13 cellular contexts compared by ENCODE assay signal in genomic region chr19:17268754-17269153, GRCh38. TPM values are rescaled to one million over a fixed set of nuclear protein-coding genes. Genes with fewer than 3 reads are reported as not detected.
DNase-seq lines count a peak whose midpoint lies in the region; ATAC-seq and TF ChIP-seq lines count a peak whose summit lies in the region.
"Had no signal": no experiment of that assay in that cellular context is flagged by ENCODE, and none has a peak within 500 bp of the region (broad histone marks: within the 10 kb centered on the region; RNA-seq: fewer than 3 reads in every experiment).

No MANE protein-coding gene starts in this region.

- no peak overlapping the region for H2AFZ ChIP-seq in IMR-90 (replicated peaks; ENCODE audit: low read length, poor library complexity)

- H3K27ac ChIP-seq in CD8-positive, alpha-beta memory T cell (ENCODE audit: low read depth, low read length), result no peak overlapping the region
- no peak overlapping the region for H3K27ac ChIP-seq in IMR-90 (ENCODE audit: insufficient read depth, low read length)
- H3K27ac ChIP-seq in ovary, result no peak overlapping the region

- H3K9ac ChIP-seq in IMR-90 (ENCODE audit: low read depth, low read length), result no peak overlapping the region

- no peak overlapping the region for H3K27ac Mint-ChIP-seq in CD8-positive, alpha-beta memory T cell
- H3K27ac Mint-ChIP-seq in activated naive CD4-positive, alpha-beta T cell treated with anti-CD3 and anti-CD28 coated beads, Interleukin-2, amount 50 U/mL, for 72 hours, result peak overlapping the region; percentile 36 to 90
- no peak overlapping the region for H3K27ac Mint-ChIP-seq in natural killer cell

- POLR2A ChIA-PET in CD8-positive, alpha-beta memory T cell (lab: Charles Lee), result interaction anchor here (0.7 kb wide), 2 partner anchors 40 to 1178 kb away, joined by 5 to 10 read pairs; no protein-coding TSS in a partner anchor
- POLR2A ChIA-PET in IMR-90 (lab: Charles Lee; ENCODE audit: unreplicated experiment), result no interaction called here

- H4K8ac ChIP-seq in IMR-90 (ENCODE audit: low read depth in 2 of 2, low read length in 2 of 2), result no peak overlapping the region

- H3K27me3 ChIP-seq in CD8-positive, alpha-beta memory T cell (ENCODE audit: insufficient read depth, low read length, poor library complexity, severe bottlenecking), result no peaks in the 10 kb centered on the region
- no peaks in the 10 kb centered on the region for H3K27me3 ChIP-seq in IMR-90 (ENCODE audit: control insufficient read depth, insufficient read depth, low read length)
- no peaks in the 10 kb centered on the region for H3K27me3 ChIP-seq in ovary
- H3K27me3 ChIP-seq: tibial nerve had no signal

- intact Hi-C loops in IMR-90 (cut with micrococcal nuclease) (no loop called here), natural killer cell (cut with micrococcal nuclease) (loop anchor here (5.0 kb wide), 1 partner anchor 41 kb away; the partner anchor contains the start of gene OCEL1), ovary (cut with DNase I) (loop anchor here in 1 of 4 donors (5.0 kb wide), 1 partner anchor 56 kb away; no protein-coding TSS in a partner anchor)

- H4K20me1 ChIP-seq in IMR-90 (ENCODE audit: insufficient read depth, low read length), result no peaks in the 10 kb centered on the region

- H3K14ac ChIP-seq in IMR-90 (replicated peaks; ENCODE audit: low read depth, low read length), result no peak overlapping the region

- 97% methylated on average over 6 of the region's 13 CpGs; no CpG with 5 or more reads in 1 of the 2 experiments for WGBS in IMR-90 (ENCODE audit: extremely low coverage in 2 of 2, insufficient read length in 1 of 2), 2 experiments
- 80 to 92% (median 90%) methylated on average over 13 of the region's 13 CpGs for WGBS in ovary, 3 donors

- H3K4me1 Mint-ChIP-seq in CD8-positive, alpha-beta memory T cell, result peaks cover 16 to 25% (median 18%) of the 10 kb centered on the region in 3 donors
- H3K4me1 Mint-ChIP-seq in natural killer cell, result peaks cover 15 to 16% of the 10 kb centered on the region in 2 donors

- in situ Hi-C loops in IMR-90 (cut with MboI; ENCODE audit: low sequenced_read_pairs), result no loop called here

- no peak overlapping the region for H2AK5ac ChIP-seq in IMR-90 (ENCODE audit: low read depth, low read length)

- peak overlapping the region; percentile 55 for H2AK9ac ChIP-seq in IMR-90 (replicated peaks; ENCODE audit: low read depth, low read length, poor library complexity)

- H3K79me1 ChIP-seq in IMR-90 (ENCODE audit: low read depth in 1 of 2, low read length in 2 of 2), result peaks cover 0 to 23% of the 10 kb centered on the region in 2 experiments; a peak in 2 of 4 replicates

- TF ChIP-seq CTCF in IMR-90 (conservative IDR thresholded peaks at IDR 0.05; ENCODE audit: low read depth, low read length) (no peak), natural killer cell (IDR thresholded peaks at IDR 0.05) (no peak), ovary (IDR thresholded peaks at IDR 0.05) (no peak)

- TF ChIP-seq POLR2A in IMR-90 (IDR thresholded peaks at IDR 0.05; ENCODE audit: low read depth, low read length) (no peak), ovary (IDR thresholded peaks at IDR 0.05) (no peak)

- H3K36me3 Mint-ChIP-seq in CD8-positive, alpha-beta memory T cell, result peaks cover 0 to 36% (median 5%) of the 10 kb centered on the region in 3 donors
- H3K36me3 Mint-ChIP-seq in activated naive CD4-positive, alpha-beta T cell treated with anti-CD3 and anti-CD28 coated beads, Interleukin-2, amount 50 U/mL, for 72 hours, result peaks cover 5 to 8% of the 10 kb centered on the region in 2 donors
- H3K36me3 Mint-ChIP-seq in natural killer cell, result no peaks in the 10 kb centered on the region

- H3K4me2 ChIP-seq in IMR-90 (ENCODE audit: low read depth, low read length), result no peak overlapping the region

- no peaks in the 10 kb centered on the region for H3K9me3 ChIP-seq in CD8-positive, alpha-beta memory T cell (ENCODE audit: low read length)
- H3K9me3 ChIP-seq in IMR-90 (ENCODE audit: control insufficient read depth, insufficient read depth, low read length) (no peaks in the 10 kb centered on the region), ovary (no peaks in the 10 kb centered on the region)
- H3K9me3 ChIP-seq: tibial nerve had no signal

- no peak overlapping the region for H4K91ac ChIP-seq in IMR-90 (ENCODE audit: insufficient read depth, low read depth, low read length)

- no peaks in the 10 kb centered on the region for H3K9me1 ChIP-seq in IMR-90 (ENCODE audit: insufficient read depth, low read length)

- dilution Hi-C loops in IMR-90 (cut with HindIII; ENCODE audit: low sequenced_read_pairs, unreplicated experiment), result no loop called here

- H3K36me3 ChIP-seq in CD8-positive, alpha-beta memory T cell (ENCODE audit: insufficient read depth, low read length), result peaks cover 11% of the 10 kb centered on the region
- H3K36me3 ChIP-seq in IMR-90 (ENCODE audit: control insufficient read depth, insufficient read depth, low read length) (peaks cover 17% of the 10 kb centered on the region; the same call in 1 of the 2 replicates), ovary (no peaks in the 10 kb centered on the region)

- no peak overlapping the region for H2BK120ac ChIP-seq in IMR-90 (ENCODE audit: low read depth, low read length)

- peak overlapping the region in 5 of 7 donors; percentile 24 to 81 (median 66) for H3K4me3 Mint-ChIP-seq in CD8-positive, alpha-beta memory T cell
- H3K4me3 Mint-ChIP-seq in natural killer cell, result peak overlapping the region; percentile 56

- TF ChIP-seq RAD21 in IMR-90 (IDR thresholded peaks at IDR 0.05; ENCODE audit: low read length), result no peak

- no peak overlapping the region for H3K4ac ChIP-seq in IMR-90 (ENCODE audit: low read depth, low read length)

- peaks cover 21% of the 10 kb centered on the region for H3K4me1 ChIP-seq in CD8-positive, alpha-beta memory T cell (ENCODE audit: insufficient read depth, low read length)
- H3K4me1 ChIP-seq in IMR-90 (ENCODE audit: control insufficient read depth, insufficient read depth, low read length) (no peaks in the 10 kb centered on the region; the same call in 1 of the 2 replicates), ovary (ENCODE audit: insufficient read depth) (peaks cover 4% of the 10 kb centered on the region)

- H2BK15ac ChIP-seq in IMR-90 (ENCODE audit: low read depth, low read length), result no peak overlapping the region

- BruUV-seq in IMR-90 (replicated peaks; lab: Mats Ljungman, UMichigan), result no TSS peak

- no peak overlapping the region for H2BK5ac ChIP-seq in IMR-90 (ENCODE audit: low read depth, low read length, poor library complexity, severe bottlenecking)

- H3K27me3 Mint-ChIP-seq in CD8-positive, alpha-beta memory T cell, result no peaks in the 10 kb centered on the region
- H3K27me3 Mint-ChIP-seq in natural killer cell (ENCODE audit: low read depth in 2 of 2), result no peaks in the 10 kb centered on the region

- H4K5ac ChIP-seq in IMR-90 (ENCODE audit: low read depth, low read length), result no peak overlapping the region

- H3K9me3 Mint-ChIP-seq in CD8-positive, alpha-beta memory T cell, result no peaks in the 10 kb centered on the region
- H3K9me3 Mint-ChIP-seq in activated naive CD4-positive, alpha-beta T cell treated with anti-CD3 and anti-CD28 coated beads, Interleukin-2, amount 50 U/mL, for 72 hours, result no peaks in the 10 kb centered on the region
- no peaks in the 10 kb centered on the region for H3K9me3 Mint-ChIP-seq in natural killer cell

- no peak overlapping the region for H3K4me3 ChIP-seq in CD8-positive, alpha-beta memory T cell (ENCODE audit: low read length)
- H3K4me3 ChIP-seq in IMR-90 (ENCODE audit: insufficient read depth, low read depth, low read length) (no peak overlapping the region), ovary (no peak overlapping the region)

- ATAC-seq in IMR-90 (ENCODE audit: low read depth), result no peak
- no peak for ATAC-seq in activated naive CD4-positive, alpha-beta T cell treated with anti-CD3 and anti-CD28 coated beads, Interleukin-2, amount 50 U/mL, for 72 hours
- no peak for ATAC-seq in natural killer cell
- ATAC-seq in HG03135 (IDR thresholded peaks at IDR 0.05; ENCODE audit: unreplicated experiment), result no peak

- TF ChIP-seq EP300 in ovary (IDR thresholded peaks at IDR 0.05), result no peak

- H3K56ac ChIP-seq in IMR-90 (ENCODE audit: extremely low read depth, insufficient read depth, low read length), result no peak overlapping the region

- no peak overlapping the region for H3K23ac ChIP-seq in IMR-90 (ENCODE audit: low read depth, low read length)

- no peak overlapping the region for H2BK20ac ChIP-seq in IMR-90 (ENCODE audit: low read depth, low read length)

- no peak for DNase-seq in CD8-positive, alpha-beta memory T cell
- DNase-seq in IMR-90 (no peak), natural killer cell (no peak), NCI-H2081 treated with DMSO at 0.1 percent for 48 hours (lab: John Stamatoyannopoulos, UW) (no peak), dermis blood vessel endothelial cell (no peak), ovary (no peak)
- DNase-seq in activated naive CD4-positive, alpha-beta T cell treated with anti-CD3 and anti-CD28 coated beads, Interleukin-2, amount 50 U/mL, for 72 hours (ENCODE audit: low spot score in 2 of 2), result no peak
- DNase-seq: NCI-H1048, NCI-H526 treated with DMSO at 0.1 percent for 48 hours, Right ventricle myocardium superior had no signal

- CTCF ChIA-PET in CD8-positive, alpha-beta memory T cell (lab: Charles Lee), result no interaction called here
- CTCF ChIA-PET in IMR-90 (lab: Yijun Ruan, JAX), result no interaction called here

- H3K18ac ChIP-seq in IMR-90 (ENCODE audit: low read depth, low read length), result no peak overlapping the region

RNA-seq across cellular contexts. Expression of gene BABAM1, which starts 1.5 kb away (rescaled TPM):
- 100 to 1,000 TPM; 124 to 132 TPM for total RNA-seq in CD8-positive, alpha-beta memory T cell
- polyA plus RNA-seq in CD8-positive, alpha-beta memory T cell, result 114 TPM
- total RNA-seq in IMR-90 (2012; rRNA removed) (76.7 and 101 TPM in 2 replicates), natural killer cell (100 to 1,000 TPM; 106 to 127 (median 106) TPM), dermis blood vessel endothelial cell (98.2 and 137 TPM in 2 replicates), ovary (10 to 100 TPM; 37.4 to 74.8 (median 57.8) TPM)
- polyA plus RNA-seq in IMR-90 (2012; rRNA removed) (95.1 and 106 TPM in 2 replicates), ovary (10 to 100 TPM; 62.6 to 99.1 TPM)
- 102 and 118 TPM in 2 replicates for polyA plus RNA-seq in IMR-90 (2012; cell fraction: cytosol; rRNA removed)
- 135 and 157 TPM in 2 replicates for polyA plus RNA-seq in IMR-90 (2012; cell fraction: nucleus; rRNA removed; ENCODE audit: low replicate concordance)
- 100 to 1,000 TPM; 115 to 125 TPM for total RNA-seq in activated naive CD4-positive, alpha-beta T cell treated with anti-CD3 and anti-CD28 coated beads, Interleukin-2, amount 50 U/mL, for 72 hours

RNA-seq across cellular contexts. Expression of gene USHBP1, which starts 4.2 kb away (rescaled TPM):
- total RNA-seq in CD8-positive, alpha-beta memory T cell, result under 1 TPM; 0.07 to 0.27 TPM
- not detected for polyA plus RNA-seq in CD8-positive, alpha-beta memory T cell
- total RNA-seq in IMR-90 (2012; rRNA removed) (not detected in 2 replicates), natural killer cell (not detected), dermis blood vessel endothelial cell (48.6 and 75.9 TPM in 2 replicates), ovary (1 to 10 TPM; 1.5 to 7.0 (median 2.0) TPM)
- polyA plus RNA-seq in IMR-90 (2012; rRNA removed) (not detected in 2 replicates), ovary (1 to 10 TPM; 1.1 to 8.9 TPM)
- not detected in 2 replicates for polyA plus RNA-seq in IMR-90 (2012; cell fraction: cytosol; rRNA removed)
- 0.05 and 0.07 TPM in 2 replicates for polyA plus RNA-seq in IMR-90 (2012; cell fraction: nucleus; rRNA removed; ENCODE audit: low replicate concordance)
- total RNA-seq in activated naive CD4-positive, alpha-beta T cell treated with anti-CD3 and anti-CD28 coated beads, Interleukin-2, amount 50 U/mL, for 72 hours, result under 1 TPM; 0.43 to 0.49 TPM
- polyA plus RNA-seq: keratinocyte had no signal

RNA-seq across cellular contexts. Expression of gene ANKLE1, which starts 12.9 kb away (rescaled TPM):
- total RNA-seq in CD8-positive, alpha-beta memory T cell, result 10 to 100 TPM; 15.2 to 16.2 TPM
- 0.47 TPM for polyA plus RNA-seq in CD8-positive, alpha-beta memory T cell
- total RNA-seq in IMR-90 (2012; rRNA removed) (under 0.01 and 0.28 TPM in 2 replicates), natural killer cell (1 to 10 TPM; 1.3 to 3.6 (median 2.0) TPM), dermis blood vessel endothelial cell (0.68 and 1.5 TPM in 2 replicates), ovary (1 to 10 TPM in 4 of 7 donors, under 1 TPM in 3; 0.23 to 1.6 (median 1.4) TPM)
- polyA plus RNA-seq in IMR-90 (2012; rRNA removed) (0.87 and 1.0 TPM in 2 replicates), ovary (under 1 TPM; 0.12 to 0.65 TPM)
- 0.21 and 0.33 TPM in 2 replicates for polyA plus RNA-seq in IMR-90 (2012; cell fraction: cytosol; rRNA removed)
- 3.9 and 9.0 TPM in 2 replicates for polyA plus RNA-seq in IMR-90 (2012; cell fraction: nucleus; rRNA removed; ENCODE audit: low replicate concordance)
- total RNA-seq in activated naive CD4-positive, alpha-beta T cell treated with anti-CD3 and anti-CD28 coated beads, Interleukin-2, amount 50 U/mL, for 72 hours, result 10 to 100 TPM in 1 of 2 donors, 1 to 10 TPM in 1; 8.4 to 13.7 TPM

RNA-seq across cellular contexts. Expression of gene NR2F6, which starts 23.0 kb away (rescaled TPM):
- 1 to 10 TPM; 7.4 to 7.8 TPM for total RNA-seq in CD8-positive, alpha-beta memory T cell
- polyA plus RNA-seq in CD8-positive, alpha-beta memory T cell, result 0.94 TPM
- total RNA-seq in IMR-90 (2012; rRNA removed) (8.4 and 10.0 TPM in 2 replicates), natural killer cell (1 to 10 TPM; 1.3 to 4.2 (median 1.8) TPM), dermis blood vessel endothelial cell (63.1 and 82.0 TPM in 2 replicates), ovary (10 to 100 TPM; 21.5 to 46.4 (median 28.4) TPM)
- polyA plus RNA-seq in IMR-90 (2012; rRNA removed) (20.5 and 28.5 TPM in 2 replicates), ovary (10 to 100 TPM in 1 of 2 donors, 1 to 10 TPM in 1; 3.7 to 10.5 TPM)
- 18.7 and 47.4 TPM in 2 replicates for polyA plus RNA-seq in IMR-90 (2012; cell fraction: cytosol; rRNA removed)
- polyA plus RNA-seq in IMR-90 (2012; cell fraction: nucleus; rRNA removed; ENCODE audit: low replicate concordance), result 17.3 and 46.5 TPM in 2 replicates
- 10 to 100 TPM in 1 of 2 donors, 1 to 10 TPM in 1; 5.8 to 12.9 TPM for total RNA-seq in activated naive CD4-positive, alpha-beta T cell treated with anti-CD3 and anti-CD28 coated beads, Interleukin-2, amount 50 U/mL, for 72 hours

RNA-seq across cellular contexts. Expression of gene ABHD8, which starts 34.5 kb away (rescaled TPM):
- total RNA-seq in CD8-positive, alpha-beta memory T cell, result 1 to 10 TPM; 5.2 to 6.0 TPM
- 8.3 TPM for polyA plus RNA-seq in CD8-positive, alpha-beta memory T cell
- total RNA-seq in IMR-90 (2012; rRNA removed) (3.6 and 3.9 TPM in 2 replicates), natural killer cell (1 to 10 TPM; 7.5 to 10.0 (median 9.7) TPM), dermis blood vessel endothelial cell (9.5 and 11.7 TPM in 2 replicates), ovary (10 to 100 TPM; 12.4 to 25.1 (median 19.1) TPM)
- polyA plus RNA-seq in IMR-90 (2012; rRNA removed) (10.2 and 11.4 TPM in 2 replicates), ovary (10 to 100 TPM in 1 of 2 donors, under 1 TPM in 1; 0.55 to 15.3 TPM)
- 8.5 and 19.6 TPM in 2 replicates for polyA plus RNA-seq in IMR-90 (2012; cell fraction: cytosol; rRNA removed)
- polyA plus RNA-seq in IMR-90 (2012; cell fraction: nucleus; rRNA removed; ENCODE audit: low replicate concordance), result 4.4 and 10.7 TPM in 2 replicates
- 10 to 100 TPM; 10.4 to 10.5 TPM for total RNA-seq in activated naive CD4-positive, alpha-beta T cell treated with anti-CD3 and anti-CD28 coated beads, Interleukin-2, amount 50 U/mL, for 72 hours

Comparison
In these comparisons a context has a peak if more than half of its experiments do, and no peak if none do; other contexts are left out.
1. H3K27ac Mint-ChIP-seq: peak in activated naive CD4-positive, alpha-beta T cell treated with anti-CD3 and anti-CD28 coated beads, Interleukin-2, amount 50 U/mL, for 72 hours (2 of 2); none in CD8-positive, alpha-beta memory T cell (0 of 8) and natural killer cell (0 of 2).